Comparison of ENCODE assay signal across 8 cellular contexts in the genomic region with DNA sequence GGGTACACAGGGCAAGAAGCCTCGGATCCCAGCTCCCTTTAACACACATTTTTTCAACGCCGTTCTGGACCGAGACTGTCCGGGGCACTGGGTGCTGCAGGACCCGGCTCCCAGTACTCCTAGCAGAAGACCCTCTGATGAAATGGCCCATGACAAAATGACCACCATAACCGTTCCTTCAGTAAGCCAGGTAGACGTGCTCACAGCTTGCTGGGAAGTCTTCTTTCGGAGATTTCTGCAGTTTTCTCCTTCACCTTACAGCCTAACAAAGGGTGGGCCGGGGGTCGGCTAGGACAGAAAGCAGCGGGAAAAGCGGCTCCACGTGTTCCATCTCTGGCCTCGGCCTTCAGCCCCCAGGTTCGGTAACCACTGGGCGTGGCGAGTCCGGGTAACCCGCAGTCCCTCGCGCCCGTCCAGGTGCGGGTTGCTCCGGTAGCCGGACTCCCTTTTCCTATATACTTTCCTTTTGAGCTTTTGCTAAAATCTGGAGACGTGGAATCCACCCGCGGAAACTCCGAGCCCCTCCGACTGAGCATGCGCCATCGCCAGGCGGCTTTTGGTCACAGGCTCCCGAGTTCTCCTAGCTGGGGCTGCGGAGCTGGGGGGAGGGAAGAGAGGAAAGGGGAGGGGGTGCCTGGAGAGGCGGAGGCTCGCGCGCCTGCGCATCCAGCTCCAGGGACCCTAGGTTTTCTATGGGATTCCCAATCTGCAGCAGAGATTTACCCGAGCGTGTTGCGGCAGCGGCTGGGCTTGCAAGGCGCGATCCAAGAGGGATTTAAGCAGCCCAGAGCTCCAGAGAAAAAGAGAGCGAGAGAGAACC. TPM values are rescaled to one million over a fixed set of nuclear protein-coding genes. Genes with fewer than 3 reads are reported as not detected.
DNase-seq lines count a peak whose midpoint lies in the region; ATAC-seq and TF ChIP-seq lines count a peak whose summit lies in the region.

A gene (plus strand): TSS at position 704 of the 820 bp plus-strand sequence. CDS start 51,379 bp downstream, outside the sequence.

- BruUV-seq in Panc1 (replicated peaks; lab: Mats Ljungman, UMichigan), result no TSS peak

- no peaks in the 10 kb centered on the region for H3K9me3 ChIP-seq in HUES48 (ENCODE audit: control insufficient read depth, insufficient read depth, low read length)
- no peaks in the 10 kb centered on the region for H3K9me3 ChIP-seq in Panc1 (ENCODE audit: control insufficient read depth, insufficient read depth, low read depth, low read length)
- H3K9me3 ChIP-seq in mucosa of rectum (ENCODE audit: control insufficient read depth in 2 of 2, low read length in 2 of 2), result no peaks in the 10 kb centered on the region
- H3K9me3 ChIP-seq in aorta (ENCODE audit: control insufficient read depth, low read length), result no peaks in the 10 kb centered on the region
- no peaks in the 10 kb centered on the region for H3K9me3 ChIP-seq in Karpas-422 (ENCODE audit: low read length)

- no peak for DNase-seq in Panc1 (ENCODE audit: low read depth, low spot score)
- peak; percentile 13 for DNase-seq in fibroblast of gingiva (ENCODE audit: low read depth)
- DNase-seq in aorta, result peak; percentile 71 to 87
- no peak for DNase-seq in SHP77 treated with DMSO at 0.1 percent for 48 hours (lab: John Stamatoyannopoulos, UW)
- DNase-seq in Karpas-422, result no peak
- no peak for DNase-seq in T1000 (lab: John Stamatoyannopoulos, UW)

- peak within 1 kb of the TSS; percentile 74 for H3K27ac ChIP-seq in HUES48 (ENCODE audit: low read depth, low read length)
- H3K27ac ChIP-seq in Panc1 (ENCODE audit: low read length), result no peak within 1 kb of the TSS
- peak within 1 kb of the TSS; percentile 80 to 83 for H3K27ac ChIP-seq in mucosa of rectum (ENCODE audit: low read depth in 2 of 2, low read length in 2 of 2)
- H3K27ac ChIP-seq in aorta (ENCODE audit: low read depth in 1 of 2, low read length in 2 of 2), result no peak within 1 kb of the TSS
- no peak within 1 kb of the TSS for H3K27ac ChIP-seq in Karpas-422 (ENCODE audit: low read length)

- CTCF ChIA-PET in Panc1 (lab: Charles Lee), result no interaction called here

- TF ChIP-seq CTCF in Panc1 (IDR thresholded peaks at IDR 0.05), result no peak

- 1 to 2% methylated on average over 48 of the region's 48 CpGs for WGBS in aorta, 2 donors

- peaks cover 39% of the 10 kb centered on the region for H3K27me3 ChIP-seq in HUES48 (ENCODE audit: control insufficient read depth, insufficient read depth, low read length)
- H3K27me3 ChIP-seq in Panc1 (ENCODE audit: control insufficient read depth, insufficient read depth, low read length), result peaks cover 33% of the 10 kb centered on the region
- H3K27me3 ChIP-seq in mucosa of rectum (ENCODE audit: control insufficient read depth in 2 of 2, insufficient read depth in 2 of 2, low read length in 2 of 2), result no peaks in the 10 kb centered on the region
- H3K27me3 ChIP-seq in aorta (ENCODE audit: control insufficient read depth in 1 of 2, insufficient read depth in 2 of 2, low read length in 1 of 2), result peaks cover 0 to 2% of the 10 kb centered on the region in 2 donors
- H3K27me3 ChIP-seq in Karpas-422 (ENCODE audit: low read length), result no peaks in the 10 kb centered on the region

- intact Hi-C loops in Panc1 (cut with micrococcal nuclease; ENCODE audit: unreplicated experiment) (no loop called here), aorta (cut with DNase I) (no loop called here)

- ATAC-seq in Panc1, result peak; percentile 44; the same call in 1 of the 2 replicates
- ATAC-seq in aorta (ENCODE audit: low FRiP score), result peak; percentile 83

- H3K9me2 ChIP-seq in Karpas-422 (replicated peaks; ENCODE audit: insufficient read depth, low read length), result no peaks in the 10 kb centered on the region

- H3K9ac ChIP-seq in HUES48 (ENCODE audit: low read depth, low read length) (peak within 1 kb of the TSS; percentile 72), mucosa of rectum (ENCODE audit: low read depth in 1 of 2, low read length in 2 of 2) (peak within 1 kb of the TSS; percentile 60 to 69), Karpas-422 (ENCODE audit: low read length) (no peak within 1 kb of the TSS)

- peaks cover 46% of the 10 kb centered on the region for H3K4me1 ChIP-seq in HUES48 (ENCODE audit: control insufficient read depth, insufficient read depth, low read length)
- peaks cover 8% of the 10 kb centered on the region for H3K4me1 ChIP-seq in Panc1 (ENCODE audit: control insufficient read depth, insufficient read depth, low read length)
- peaks cover 0 to 3% of the 10 kb centered on the region in 2 donors for H3K4me1 ChIP-seq in mucosa of rectum (ENCODE audit: control insufficient read depth in 2 of 2, insufficient read depth in 2 of 2, low read length in 2 of 2)
- H3K4me1 ChIP-seq in aorta (ENCODE audit: control insufficient read depth in 1 of 2, insufficient read depth in 2 of 2, low read length in 2 of 2), result no peaks in the 10 kb centered on the region
- H3K4me1 ChIP-seq in Karpas-422 (ENCODE audit: low read length), result no peaks in the 10 kb centered on the region

- H4K20me1 ChIP-seq in Karpas-422 (ENCODE audit: insufficient read depth, low read depth, low read length), result no peaks in the 10 kb centered on the region

- in situ Hi-C loops in Panc1 (cut with HindIII; ENCODE audit: low pct_unique_long_range_greater_than_20kb, low sequenced_read_pairs), result no loop called here

- peak within 1 kb of the TSS; percentile 86 for H3K4me3 ChIP-seq in HUES48 (ENCODE audit: low read depth, low read length)
- peak within 1 kb of the TSS; percentile 38 to 57 for H3K4me3 ChIP-seq in Panc1 (ENCODE audit: low read depth in 2 of 2, low read length in 2 of 2)
- peak within 1 kb of the TSS; percentile 79 to 88 for H3K4me3 ChIP-seq in mucosa of rectum (ENCODE audit: low read length in 2 of 2)
- H3K4me3 ChIP-seq in aorta (ENCODE audit: low read length in 2 of 2), result peak within 1 kb of the TSS; percentile 52 to 74
- no peak within 1 kb of the TSS for H3K4me3 ChIP-seq in Karpas-422 (ENCODE audit: low read length)

- POLR2A ChIA-PET in Panc1 (lab: Charles Lee), result no interaction called here

- no peaks in the 10 kb centered on the region for H3K79me2 ChIP-seq in Karpas-422 (ENCODE audit: low read length)

- H3K36me3 ChIP-seq in HUES48 (ENCODE audit: control insufficient read depth, insufficient read depth, low read length), result no peaks in the 10 kb centered on the region
- H3K36me3 ChIP-seq in Panc1 (ENCODE audit: control insufficient read depth, insufficient read depth, low read length), result peaks cover 4% of the 10 kb centered on the region; the same call in 1 of the 2 replicates
- no peaks in the 10 kb centered on the region for H3K36me3 ChIP-seq in mucosa of rectum (ENCODE audit: control insufficient read depth in 2 of 2, insufficient read depth in 2 of 2, low read length in 2 of 2)
- no peaks in the 10 kb centered on the region for H3K36me3 ChIP-seq in aorta (ENCODE audit: control insufficient read depth in 1 of 2, insufficient read depth in 2 of 2, low read length in 1 of 2)
- H3K36me3 ChIP-seq in Karpas-422 (ENCODE audit: insufficient read depth, low read length), result no peaks in the 10 kb centered on the region

- H2AFZ ChIP-seq in Karpas-422 (ENCODE audit: low read length), result no peak within 1 kb of the TSS

- H3K4me2 ChIP-seq in Karpas-422 (ENCODE audit: low read depth, low read length, poor library complexity, severe bottlenecking), result no peak within 1 kb of the TSS

RNA-seq across cellular contexts. Expression of the gene that starts here (rescaled TPM):
- total RNA-seq in Panc1 (2021; ENCODE audit: unreplicated experiment), result not detected
- not detected for polyA plus RNA-seq in Panc1 (2012; ENCODE audit: insufficient read length)
- not detected for total RNA-seq in aorta
- not detected for polyA plus RNA-seq in aorta
- not detected in 2 replicates for total RNA-seq in Karpas-422 (2014; rRNA removed; shearing (Covaris generic); ENCODE audit: low replicate concordance)

Comparison
In these comparisons a context has a peak if more than half of its experiments do, and no peak if none do; other contexts are left out.
1. Peak in ATAC-seq and H3K4me3 ChIP-seq in Panc1; RNA of the gene not detected or under 1 TPM.
2. Peak in DNase-seq, ATAC-seq and H3K4me3 ChIP-seq in aorta; RNA of the gene not detected or under 1 TPM.
3. H3K27ac ChIP-seq: peak in HUES48 (single experiment) and mucosa of rectum (2 of 2); none in Panc1 (single experiment), aorta (0 of 2) and Karpas-422 (single experiment).